In the genomic region with DNA sequence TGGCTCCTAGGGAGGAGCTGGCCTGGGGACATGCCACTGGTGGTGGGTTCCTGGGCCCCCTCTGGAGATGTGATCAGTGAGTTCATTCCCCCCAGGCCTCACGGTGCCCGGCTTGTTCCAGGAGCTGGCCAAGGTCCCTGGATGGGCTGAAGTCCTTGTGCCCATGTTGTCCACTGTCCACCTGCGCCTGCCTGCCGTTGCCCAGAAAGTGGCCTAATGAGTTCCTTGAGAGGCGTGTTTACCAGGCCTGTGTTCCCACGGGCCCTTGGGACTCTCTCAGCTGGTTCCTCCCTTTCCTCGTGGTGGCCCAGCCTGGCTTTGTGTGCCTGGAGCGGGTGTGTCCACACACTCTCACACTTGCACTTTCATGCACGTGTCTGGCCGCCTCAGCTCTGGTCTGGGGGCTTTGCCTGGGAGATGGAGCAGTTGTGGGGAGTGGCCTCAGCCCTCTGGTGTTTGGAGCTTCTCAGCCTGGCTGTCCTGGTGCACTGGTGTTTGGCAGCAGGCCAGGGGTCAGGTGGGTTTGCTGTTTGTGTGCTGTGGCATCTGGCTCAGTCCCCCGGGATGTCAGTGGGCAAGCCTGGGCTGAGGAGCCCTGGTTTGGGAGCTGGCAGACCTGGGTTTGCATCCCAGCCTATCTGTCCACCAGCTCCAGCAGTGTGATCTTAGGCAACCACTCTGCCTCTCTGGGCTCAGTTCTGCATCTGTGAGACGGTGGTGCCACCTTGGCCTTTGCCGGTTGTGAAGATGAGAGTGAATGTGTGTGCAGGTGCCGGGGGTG, we compare ENCODE assay signal across 1 cellular context.
TF ChIP-seq lines count a peak whose summit lies in the region.

No MANE protein-coding gene starts in this region.

TF ChIP-seq in HepG2, 621 proteins besides CTCF, POLR2A, EP300 and RAD21 (continued from another document and continues in another):
- TF ChIP-seq, protein P1, sequence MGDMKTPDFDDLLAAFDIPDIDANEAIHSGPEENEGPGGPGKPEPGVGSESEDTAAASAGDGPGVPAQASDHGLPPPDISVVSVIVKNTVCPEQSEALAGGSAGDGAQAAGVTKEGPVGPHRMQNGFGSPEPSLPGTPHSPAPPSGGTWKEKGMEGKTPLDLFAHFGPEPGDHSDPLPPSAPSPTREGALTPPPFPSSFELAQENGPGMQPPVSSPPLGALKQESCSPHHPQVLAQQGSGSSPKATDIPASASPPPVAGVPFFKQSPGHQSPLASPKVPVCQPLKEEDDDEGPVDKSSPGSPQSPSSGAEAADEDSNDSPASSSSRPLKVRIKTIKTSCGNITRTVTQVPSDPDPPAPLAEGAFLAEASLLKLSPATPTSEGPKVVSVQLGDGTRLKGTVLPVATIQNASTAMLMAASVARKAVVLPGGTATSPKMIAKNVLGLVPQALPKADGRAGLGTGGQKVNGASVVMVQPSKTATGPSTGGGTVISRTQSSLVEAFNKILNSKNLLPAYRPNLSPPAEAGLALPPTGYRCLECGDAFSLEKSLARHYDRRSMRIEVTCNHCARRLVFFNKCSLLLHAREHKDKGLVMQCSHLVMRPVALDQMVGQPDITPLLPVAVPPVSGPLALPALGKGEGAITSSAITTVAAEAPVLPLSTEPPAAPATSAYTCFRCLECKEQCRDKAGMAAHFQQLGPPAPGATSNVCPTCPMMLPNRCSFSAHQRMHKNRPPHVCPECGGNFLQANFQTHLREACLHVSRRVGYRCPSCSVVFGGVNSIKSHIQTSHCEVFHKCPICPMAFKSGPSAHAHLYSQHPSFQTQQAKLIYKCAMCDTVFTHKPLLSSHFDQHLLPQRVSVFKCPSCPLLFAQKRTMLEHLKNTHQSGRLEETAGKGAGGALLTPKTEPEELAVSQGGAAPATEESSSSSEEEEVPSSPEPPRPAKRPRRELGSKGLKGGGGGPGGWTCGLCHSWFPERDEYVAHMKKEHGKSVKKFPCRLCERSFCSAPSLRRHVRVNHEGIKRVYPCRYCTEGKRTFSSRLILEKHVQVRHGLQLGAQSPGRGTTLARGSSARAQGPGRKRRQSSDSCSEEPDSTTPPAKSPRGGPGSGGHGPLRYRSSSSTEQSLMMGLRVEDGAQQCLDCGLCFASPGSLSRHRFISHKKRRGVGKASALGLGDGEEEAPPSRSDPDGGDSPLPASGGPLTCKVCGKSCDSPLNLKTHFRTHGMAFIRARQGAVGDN (CRISPR knock-in tag; IDR thresholded peaks at IDR 0.05) = peak; percentile 66
- TF ChIP-seq XBP1 (CRISPR knock-in tag; IDR thresholded peaks at IDR 0.05) (no peak), ZSCAN9 (CRISPR knock-in tag; IDR thresholded peaks at IDR 0.05; ENCODE audit: borderline replicate concordance) (no peak), ATAD3A (CRISPR knock-in tag; IDR thresholded peaks at IDR 0.05) (no peak), CREB1 (IDR thresholded peaks at IDR 0.05) (no peak), CREB1 (CRISPR knock-in tag; IDR thresholded peaks at IDR 0.05) (no peak), HOXA7 (CRISPR knock-in tag; IDR thresholded peaks at IDR 0.05) (no peak), GPN1 (CRISPR knock-in tag; IDR thresholded peaks at IDR 0.05; ENCODE audit: borderline replicate concordance) (no peak), BHLHE40 (IDR thresholded peaks at IDR 0.05; ENCODE audit: low read length) (no peak; the same call in 1 of the 2 replicates), ZNF768 (CRISPR knock-in tag; IDR thresholded peaks at IDR 0.05) (peak; percentile 91), ZNF354B (CRISPR knock-in tag; IDR thresholded peaks at IDR 0.05) (no peak), PTBP1 (IDR thresholded peaks at IDR 0.05; ENCODE audit: low read depth, low read length, poor library complexity, severe bottlenecking) (no peak), ZNF501 (CRISPR knock-in tag; IDR thresholded peaks at IDR 0.05) (no peak), ZNF790 (CRISPR knock-in tag; IDR thresholded peaks at IDR 0.05; ENCODE audit: borderline replicate concordance) (no peak), ZSCAN31 (CRISPR knock-in tag; IDR thresholded peaks at IDR 0.05; ENCODE audit: low read depth) (no peak), ZMYM3 (CRISPR knock-in tag; IDR thresholded peaks at IDR 0.05) (peak; percentile 21; the same call in 1 of the 2 replicates), ZNF20 (CRISPR knock-in tag; IDR thresholded peaks at IDR 0.05) (no peak), CEBPG (CRISPR knock-in tag; IDR thresholded peaks at IDR 0.05) (peak; percentile 7; the same call in 1 of the 2 replicates), SIN3A (IDR thresholded peaks at IDR 0.05; ENCODE audit: borderline replicate concordance, low read depth, low read length) (no peak), HOXA5 (CRISPR knock-in tag; IDR thresholded peaks at IDR 0.05) (no peak), PHF8 (CRISPR knock-in tag; IDR thresholded peaks at IDR 0.05) (no peak), MEF2D (CRISPR knock-in tag; IDR thresholded peaks at IDR 0.05) (no peak), KLF16 (CRISPR knock-in tag; IDR thresholded peaks at IDR 0.05) (0 out of 4 replicates have a peak, but pooled peaks of 1 of the 2 experiments have one; percentile 49), TARDBP (CRISPR knock-in tag; IDR thresholded peaks at IDR 0.05) (no peak), ZNF33A (CRISPR knock-in tag; IDR thresholded peaks at IDR 0.05; ENCODE audit: borderline replicate concordance) (no peak), SAFB2 (CRISPR knock-in tag; IDR thresholded peaks at IDR 0.05; ENCODE audit: borderline replicate concordance, low read depth) (no peak), NR2F1 (CRISPR knock-in tag; IDR thresholded peaks at IDR 0.05) (no peak), ZNF619 (CRISPR knock-in tag; IDR thresholded peaks at IDR 0.05) (no peak), ZNF674 (CRISPR knock-in tag; IDR thresholded peaks at IDR 0.05; ENCODE audit: low read depth) (no peak), ZFYVE20 (CRISPR knock-in tag; IDR thresholded peaks at IDR 0.05; ENCODE audit: borderline replicate concordance, low read depth) (no peak), ZKSCAN5 (CRISPR knock-in tag; IDR thresholded peaks at IDR 0.05) (no peak)
- TF ChIP-seq, protein P2, sequence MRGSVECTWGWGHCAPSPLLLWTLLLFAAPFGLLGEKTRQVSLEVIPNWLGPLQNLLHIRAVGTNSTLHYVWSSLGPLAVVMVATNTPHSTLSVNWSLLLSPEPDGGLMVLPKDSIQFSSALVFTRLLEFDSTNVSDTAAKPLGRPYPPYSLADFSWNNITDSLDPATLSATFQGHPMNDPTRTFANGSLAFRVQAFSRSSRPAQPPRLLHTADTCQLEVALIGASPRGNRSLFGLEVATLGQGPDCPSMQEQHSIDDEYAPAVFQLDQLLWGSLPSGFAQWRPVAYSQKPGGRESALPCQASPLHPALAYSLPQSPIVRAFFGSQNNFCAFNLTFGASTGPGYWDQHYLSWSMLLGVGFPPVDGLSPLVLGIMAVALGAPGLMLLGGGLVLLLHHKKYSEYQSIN (CRISPR knock-in tag; IDR thresholded peaks at IDR 0.05; ENCODE audit: borderline replicate concordance) = no peak
- TF ChIP-seq, protein P3, sequence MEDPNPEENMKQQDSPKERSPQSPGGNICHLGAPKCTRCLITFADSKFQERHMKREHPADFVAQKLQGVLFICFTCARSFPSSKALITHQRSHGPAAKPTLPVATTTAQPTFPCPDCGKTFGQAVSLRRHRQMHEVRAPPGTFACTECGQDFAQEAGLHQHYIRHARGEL (CRISPR knock-in tag; IDR thresholded peaks at IDR 0.05) = no peak
- TF ChIP-seq, protein P4, sequence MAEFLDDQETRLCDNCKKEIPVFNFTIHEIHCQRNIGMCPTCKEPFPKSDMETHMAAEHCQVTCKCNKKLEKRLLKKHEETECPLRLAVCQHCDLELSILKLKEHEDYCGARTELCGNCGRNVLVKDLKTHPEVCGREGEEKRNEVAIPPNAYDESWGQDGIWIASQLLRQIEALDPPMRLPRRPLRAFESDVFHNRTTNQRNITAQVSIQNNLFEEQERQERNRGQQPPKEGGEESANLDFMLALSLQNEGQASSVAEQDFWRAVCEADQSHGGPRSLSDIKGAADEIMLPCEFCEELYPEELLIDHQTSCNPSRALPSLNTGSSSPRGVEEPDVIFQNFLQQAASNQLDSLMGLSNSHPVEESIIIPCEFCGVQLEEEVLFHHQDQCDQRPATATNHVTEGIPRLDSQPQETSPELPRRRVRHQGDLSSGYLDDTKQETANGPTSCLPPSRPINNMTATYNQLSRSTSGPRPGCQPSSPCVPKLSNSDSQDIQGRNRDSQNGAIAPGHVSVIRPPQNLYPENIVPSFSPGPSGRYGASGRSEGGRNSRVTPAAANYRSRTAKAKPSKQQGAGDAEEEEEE (CRISPR knock-in tag; IDR thresholded peaks at IDR 0.05; ENCODE audit: borderline replicate concordance) = no peak
- TF ChIP-seq, protein P5, sequence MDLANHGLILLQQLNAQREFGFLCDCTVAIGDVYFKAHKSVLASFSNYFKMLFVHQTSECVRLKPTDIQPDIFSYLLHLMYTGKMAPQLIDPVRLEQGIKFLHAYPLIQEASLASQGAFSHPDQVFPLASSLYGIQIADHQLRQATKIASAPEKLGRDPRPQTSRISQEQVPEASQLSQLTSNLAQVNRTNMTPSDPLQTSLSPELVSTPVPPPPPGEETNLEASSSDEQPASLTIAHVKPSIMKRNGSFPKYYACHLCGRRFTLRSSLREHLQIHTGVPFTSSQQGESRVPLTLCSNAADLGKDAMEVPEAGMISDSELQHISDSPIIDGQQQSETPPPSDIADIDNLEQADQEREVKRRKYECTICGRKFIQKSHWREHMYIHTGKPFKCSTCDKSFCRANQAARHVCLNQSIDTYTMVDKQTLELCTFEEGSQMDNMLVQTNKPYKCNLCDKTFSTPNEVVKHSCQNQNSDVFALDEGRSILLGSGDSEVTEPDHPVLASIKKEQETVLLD (CRISPR knock-in tag; IDR thresholded peaks at IDR 0.05; ENCODE audit: low read depth) = no peak
- TF ChIP-seq, protein P6, sequence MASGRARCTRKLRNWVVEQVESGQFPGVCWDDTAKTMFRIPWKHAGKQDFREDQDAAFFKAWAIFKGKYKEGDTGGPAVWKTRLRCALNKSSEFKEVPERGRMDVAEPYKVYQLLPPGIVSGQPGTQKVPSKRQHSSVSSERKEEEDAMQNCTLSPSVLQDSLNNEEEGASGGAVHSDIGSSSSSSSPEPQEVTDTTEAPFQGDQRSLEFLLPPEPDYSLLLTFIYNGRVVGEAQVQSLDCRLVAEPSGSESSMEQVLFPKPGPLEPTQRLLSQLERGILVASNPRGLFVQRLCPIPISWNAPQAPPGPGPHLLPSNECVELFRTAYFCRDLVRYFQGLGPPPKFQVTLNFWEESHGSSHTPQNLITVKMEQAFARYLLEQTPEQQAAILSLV (CRISPR knock-in tag; IDR thresholded peaks at IDR 0.05; ENCODE audit: borderline replicate concordance) = no peak
- TF ChIP-seq, protein P7, sequence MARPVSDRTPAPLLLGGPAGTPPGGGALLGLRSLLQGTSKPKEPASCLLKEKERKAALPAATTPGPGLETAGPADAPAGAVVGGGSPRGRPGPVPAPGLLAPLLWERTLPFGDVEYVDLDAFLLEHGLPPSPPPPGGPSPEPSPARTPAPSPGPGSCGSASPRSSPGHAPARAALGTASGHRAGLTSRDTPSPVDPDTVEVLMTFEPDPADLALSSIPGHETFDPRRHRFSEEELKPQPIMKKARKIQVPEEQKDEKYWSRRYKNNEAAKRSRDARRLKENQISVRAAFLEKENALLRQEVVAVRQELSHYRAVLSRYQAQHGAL (CRISPR knock-in tag; IDR thresholded peaks at IDR 0.05; ENCODE audit: not compliant biosample characterization) = no peak
- TF ChIP-seq, protein P8, sequence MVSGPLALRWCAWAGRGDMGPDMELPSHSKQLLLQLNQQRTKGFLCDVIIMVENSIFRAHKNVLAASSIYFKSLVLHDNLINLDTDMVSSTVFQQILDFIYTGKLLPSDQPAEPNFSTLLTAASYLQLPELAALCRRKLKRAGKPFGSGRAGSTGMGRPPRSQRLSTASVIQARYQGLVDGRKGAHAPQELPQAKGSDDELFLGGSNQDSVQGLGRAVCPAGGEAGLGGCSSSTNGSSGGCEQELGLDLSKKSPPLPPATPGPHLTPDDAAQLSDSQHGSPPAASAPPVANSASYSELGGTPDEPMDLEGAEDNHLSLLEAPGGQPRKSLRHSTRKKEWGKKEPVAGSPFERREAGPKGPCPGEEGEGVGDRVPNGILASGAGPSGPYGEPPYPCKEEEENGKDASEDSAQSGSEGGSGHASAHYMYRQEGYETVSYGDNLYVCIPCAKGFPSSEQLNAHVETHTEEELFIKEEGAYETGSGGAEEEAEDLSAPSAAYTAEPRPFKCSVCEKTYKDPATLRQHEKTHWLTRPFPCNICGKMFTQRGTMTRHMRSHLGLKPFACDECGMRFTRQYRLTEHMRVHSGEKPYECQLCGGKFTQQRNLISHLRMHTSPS (CRISPR knock-in tag; IDR thresholded peaks at IDR 0.05; ENCODE audit: low read depth) = peak; percentile 43
- TF ChIP-seq, protein P9, sequence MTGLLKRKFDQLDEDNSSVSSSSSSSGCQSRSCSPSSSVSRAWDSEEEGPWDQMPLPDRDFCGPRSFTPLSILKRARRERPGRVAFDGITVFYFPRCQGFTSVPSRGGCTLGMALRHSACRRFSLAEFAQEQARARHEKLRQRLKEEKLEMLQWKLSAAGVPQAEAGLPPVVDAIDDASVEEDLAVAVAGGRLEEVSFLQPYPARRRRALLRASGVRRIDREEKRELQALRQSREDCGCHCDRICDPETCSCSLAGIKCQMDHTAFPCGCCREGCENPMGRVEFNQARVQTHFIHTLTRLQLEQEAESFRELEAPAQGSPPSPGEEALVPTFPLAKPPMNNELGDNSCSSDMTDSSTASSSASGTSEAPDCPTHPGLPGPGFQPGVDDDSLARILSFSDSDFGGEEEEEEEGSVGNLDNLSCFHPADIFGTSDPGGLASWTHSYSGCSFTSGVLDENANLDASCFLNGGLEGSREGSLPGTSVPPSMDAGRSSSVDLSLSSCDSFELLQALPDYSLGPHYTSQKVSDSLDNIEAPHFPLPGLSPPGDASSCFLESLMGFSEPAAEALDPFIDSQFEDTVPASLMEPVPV (CRISPR knock-in tag; IDR thresholded peaks at IDR 0.05) = 0 out of 2 replicates have a peak, but pooled peaks have one; percentile 40
- TF ChIP-seq, protein P10, sequence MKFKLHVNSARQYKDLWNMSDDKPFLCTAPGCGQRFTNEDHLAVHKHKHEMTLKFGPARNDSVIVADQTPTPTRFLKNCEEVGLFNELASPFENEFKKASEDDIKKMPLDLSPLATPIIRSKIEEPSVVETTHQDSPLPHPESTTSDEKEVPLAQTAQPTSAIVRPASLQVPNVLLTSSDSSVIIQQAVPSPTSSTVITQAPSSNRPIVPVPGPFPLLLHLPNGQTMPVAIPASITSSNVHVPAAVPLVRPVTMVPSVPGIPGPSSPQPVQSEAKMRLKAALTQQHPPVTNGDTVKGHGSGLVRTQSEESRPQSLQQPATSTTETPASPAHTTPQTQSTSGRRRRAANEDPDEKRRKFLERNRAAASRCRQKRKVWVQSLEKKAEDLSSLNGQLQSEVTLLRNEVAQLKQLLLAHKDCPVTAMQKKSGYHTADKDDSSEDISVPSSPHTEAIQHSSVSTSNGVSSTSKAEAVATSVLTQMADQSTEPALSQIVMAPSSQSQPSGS (CRISPR knock-in tag; IDR thresholded peaks at IDR 0.05) = no peak
